In the genomic region with DNA sequence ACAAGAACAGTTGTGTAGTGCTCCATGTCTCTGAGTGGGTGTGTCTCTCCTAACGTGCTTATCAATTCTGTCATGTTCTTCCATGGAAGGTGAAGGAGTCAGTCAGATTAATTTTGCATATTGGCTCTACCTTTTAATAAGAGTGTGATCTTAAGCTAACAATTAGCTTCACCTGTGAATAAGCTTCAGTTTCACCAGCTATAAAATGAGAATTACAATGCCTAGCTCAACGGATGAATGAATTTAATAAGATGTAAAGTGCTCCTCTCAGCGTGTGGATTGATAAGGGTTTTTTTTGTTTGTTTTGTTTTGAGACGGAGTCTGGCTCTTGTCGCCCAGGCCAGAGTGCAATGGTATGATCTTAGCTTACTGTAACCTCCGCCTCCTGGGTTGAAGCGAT, we compare ENCODE assay signal across 2 cellular contexts.
TF ChIP-seq lines count a peak whose summit lies in the region.

No MANE protein-coding gene starts in this region.

TF ChIP-seq in K562, 482 proteins besides CTCF, POLR2A, EP300 and RAD21:
- TF ChIP-seq, protein P1, sequence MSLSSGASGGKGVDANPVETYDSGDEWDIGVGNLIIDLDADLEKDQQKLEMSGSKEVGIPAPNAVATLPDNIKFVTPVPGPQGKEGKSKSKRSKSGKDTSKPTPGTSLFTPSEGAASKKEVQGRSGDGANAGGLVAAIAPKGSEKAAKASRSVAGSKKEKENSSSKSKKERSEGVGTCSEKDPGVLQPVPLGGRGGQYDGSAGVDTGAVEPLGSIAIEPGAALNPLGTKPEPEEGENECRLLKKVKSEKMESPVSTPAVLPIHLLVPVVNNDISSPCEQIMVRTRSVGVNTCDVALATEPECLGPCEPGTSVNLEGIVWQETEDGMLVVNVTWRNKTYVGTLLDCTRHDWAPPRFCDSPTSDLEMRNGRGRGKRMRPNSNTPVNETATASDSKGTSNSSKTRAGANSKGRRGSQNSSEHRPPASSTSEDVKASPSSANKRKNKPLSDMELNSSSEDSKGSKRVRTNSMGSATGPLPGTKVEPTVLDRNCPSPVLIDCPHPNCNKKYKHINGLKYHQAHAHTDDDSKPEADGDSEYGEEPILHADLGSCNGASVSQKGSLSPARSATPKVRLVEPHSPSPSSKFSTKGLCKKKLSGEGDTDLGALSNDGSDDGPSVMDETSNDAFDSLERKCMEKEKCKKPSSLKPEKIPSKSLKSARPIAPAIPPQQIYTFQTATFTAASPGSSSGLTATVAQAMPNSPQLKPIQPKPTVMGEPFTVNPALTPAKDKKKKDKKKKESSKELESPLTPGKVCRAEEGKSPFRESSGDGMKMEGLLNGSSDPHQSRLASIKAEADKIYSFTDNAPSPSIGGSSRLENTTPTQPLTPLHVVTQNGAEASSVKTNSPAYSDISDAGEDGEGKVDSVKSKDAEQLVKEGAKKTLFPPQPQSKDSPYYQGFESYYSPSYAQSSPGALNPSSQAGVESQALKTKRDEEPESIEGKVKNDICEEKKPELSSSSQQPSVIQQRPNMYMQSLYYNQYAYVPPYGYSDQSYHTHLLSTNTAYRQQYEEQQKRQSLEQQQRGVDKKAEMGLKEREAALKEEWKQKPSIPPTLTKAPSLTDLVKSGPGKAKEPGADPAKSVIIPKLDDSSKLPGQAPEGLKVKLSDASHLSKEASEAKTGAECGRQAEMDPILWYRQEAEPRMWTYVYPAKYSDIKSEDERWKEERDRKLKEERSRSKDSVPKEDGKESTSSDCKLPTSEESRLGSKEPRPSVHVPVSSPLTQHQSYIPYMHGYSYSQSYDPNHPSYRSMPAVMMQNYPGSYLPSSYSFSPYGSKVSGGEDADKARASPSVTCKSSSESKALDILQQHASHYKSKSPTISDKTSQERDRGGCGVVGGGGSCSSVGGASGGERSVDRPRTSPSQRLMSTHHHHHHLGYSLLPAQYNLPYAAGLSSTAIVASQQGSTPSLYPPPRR (CRISPR knock-in tag; IDR thresholded peaks at IDR 0.05; ENCODE audit: borderline replicate concordance) = no peak
- TF ChIP-seq CTBP1 (IDR thresholded peaks at IDR 0.05; ENCODE audit: borderline replicate concordance) (no peak), ATF7 (IDR thresholded peaks at IDR 0.05) (no peak), POLR3A (IDR thresholded peaks at IDR 0.05; ENCODE audit: borderline replicate concordance, extremely low read depth, insufficient read depth, insufficient read length) (no peak), ELF4 (CRISPR knock-in tag; IDR thresholded peaks at IDR 0.05) (no peak), PRPF4 (IDR thresholded peaks at IDR 0.05; ENCODE audit: insufficient read depth, low read depth, low read length, poor library complexity, severe bottlenecking) (no peak)
TF ChIP-seq in K562: peak in this region for 0.

TF ChIP-seq in SK-N-SH, 30 proteins besides CTCF, POLR2A, EP300 and RAD21:
- no peak for TF ChIP-seq RFX5 (IDR thresholded peaks at IDR 0.05; ENCODE audit: low read length)
- TF ChIP-seq JUND (IDR thresholded peaks at IDR 0.05) = no peak
- TF ChIP-seq, protein P2, sequence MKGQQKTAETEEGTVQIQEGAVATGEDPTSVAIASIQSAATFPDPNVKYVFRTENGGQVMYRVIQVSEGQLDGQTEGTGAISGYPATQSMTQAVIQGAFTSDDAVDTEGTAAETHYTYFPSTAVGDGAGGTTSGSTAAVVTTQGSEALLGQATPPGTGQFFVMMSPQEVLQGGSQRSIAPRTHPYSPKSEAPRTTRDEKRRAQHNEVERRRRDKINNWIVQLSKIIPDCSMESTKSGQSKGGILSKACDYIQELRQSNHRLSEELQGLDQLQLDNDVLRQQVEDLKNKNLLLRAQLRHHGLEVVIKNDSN (IDR thresholded peaks at IDR 0.05; ENCODE audit: borderline replicate concordance, low read depth) = no peak
- no peak for TF ChIP-seq FOSL2 (IDR thresholded peaks at IDR 0.05; ENCODE audit: borderline replicate concordance, low read depth)
- no peak for TF ChIP-seq EZH2phosphoT487 (IDR thresholded peaks at IDR 0.05; ENCODE audit: borderline replicate concordance, low read depth)
- TF ChIP-seq, protein P3, sequence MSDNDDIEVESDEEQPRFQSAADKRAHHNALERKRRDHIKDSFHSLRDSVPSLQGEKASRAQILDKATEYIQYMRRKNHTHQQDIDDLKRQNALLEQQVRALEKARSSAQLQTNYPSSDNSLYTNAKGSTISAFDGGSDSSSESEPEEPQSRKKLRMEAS (IDR thresholded peaks at IDR 0.05; ENCODE audit: low read depth) = no peak
- no peak for TF ChIP-seq GABPA (IDR thresholded peaks at IDR 0.05; ENCODE audit: low read depth)
- TF ChIP-seq TEAD4 (IDR thresholded peaks at IDR 0.05; ENCODE audit: borderline replicate concordance, insufficient read depth) = no peak
- no peak for TF ChIP-seq RCOR1 (IDR thresholded peaks at IDR 0.05; ENCODE audit: low read length)
- no peak for TF ChIP-seq IRF3 (IDR thresholded peaks at IDR 0.05; ENCODE audit: low read depth, low read length)
